8 cellular contexts compared by ENCODE assay signal in genomic region chr9:62897411-62898225, GRCh38.
DNase-seq lines count a peak whose midpoint lies in the region; ATAC-seq and TF ChIP-seq lines count a peak whose summit lies in the region.
"Not testable (repeated sequence)": the region's sequence is repeated elsewhere in the genome, so short reads cannot be mapped to it uniquely, and the experiment has no call there.

No MANE protein-coding gene starts in this region.

- not testable (repeated sequence) for H3K4me1 ChIP-seq in adrenal gland (replicated peaks in 1 of 2); lower lobe of right lung; sigmoid colon; subcutaneous abdominal adipose tissue (ENCODE audit: control insufficient read depth in 5 of 5, insufficient read depth in 5 of 5, low read length in 5 of 5)

- H3K9me3 Mint-ChIP-seq in activated CD4-positive, alpha-beta T cell treated with anti-CD3 and anti-CD28 coated beads, Interleukin-2, amount 10 ng/mL, durations not matched to agents 7 days and 5 days: not testable (repeated sequence)

- not testable (repeated sequence) for TF ChIP-seq CTCF in NB4 (IDR thresholded peaks at IDR 0.05; ENCODE audit: low read depth, low read length); adrenal gland (IDR thresholded peaks at IDR 0.05); lower lobe of right lung (IDR thresholded peaks at IDR 0.05); sigmoid colon (IDR thresholded peaks at IDR 0.05)

- not testable (repeated sequence) for ATAC-seq in lower lobe of right lung

- not testable (repeated sequence) for H3K4me1 Mint-ChIP-seq in activated CD4-positive, alpha-beta T cell treated with anti-CD3 and anti-CD28 coated beads, Interleukin-2, amount 10 ng/mL, durations not matched to agents 7 days and 5 days

- peak; percentile 10 for DNase-seq in Caki2 (ENCODE audit: low read depth)
- DNase-seq in NB4 (ENCODE audit: low read depth): peak; percentile 34
- DNase-seq in activated CD4-positive, alpha-beta T cell treated with anti-CD3 and anti-CD28 coated beads, Interleukin-2, amount 10 ng/mL, durations not matched to agents 7 days and 5 days: peak; percentile 54
- peak; percentile 56 to 86 (median 64) for DNase-seq in adrenal gland
- peak; percentile 58 for DNase-seq in fibroblast of peridontal ligament (ENCODE audit: extremely low read depth)
- DNase-seq in lower lobe of right lung: peak; percentile 61
- peak; percentile 79 for DNase-seq in sigmoid colon

- TF ChIP-seq EP300 in sigmoid colon (IDR thresholded peaks at IDR 0.05): not testable (repeated sequence)

- intact Hi-C loops in adrenal gland (cut with DNase I); lower lobe of right lung (cut with DNase I); sigmoid colon (cut with DNase I): not testable (repeated sequence)

- POLR2A ChIA-PET in activated CD4-positive, alpha-beta T cell treated with anti-CD3 and anti-CD28 coated beads, Interleukin-2, amount 10 ng/mL, durations not matched to agents 7 days and 5 days (lab: Charles Lee): not testable (repeated sequence)

- H3K27ac Mint-ChIP-seq in activated CD4-positive, alpha-beta T cell treated with anti-CD3 and anti-CD28 coated beads, Interleukin-2, amount 10 ng/mL, durations not matched to agents 7 days and 5 days: peak overlapping the region; percentile 98

- H3K27ac ChIP-seq in adrenal gland (peak overlapping the region in 4 of 5 donors; percentile 72 to 85 (median 78)), lower lobe of right lung (peak overlapping the region; percentile 49), sigmoid colon (peak overlapping the region; percentile 62 to 85 (median 73))
- not testable (repeated sequence) for H3K27ac ChIP-seq in subcutaneous abdominal adipose tissue (ENCODE audit: low read depth, low read length)

- not testable (repeated sequence) for H3K27me3 ChIP-seq in adrenal gland; lower lobe of right lung (ENCODE audit: low read depth); sigmoid colon; subcutaneous abdominal adipose tissue (ENCODE audit: control insufficient read depth in 5 of 5, insufficient read depth in 4 of 5, low read length in 5 of 5)

- in situ Hi-C loops in Caki2 (cut with HindIII; ENCODE audit: low pct_unique_long_range_greater_than_20kb, low sequenced_read_pairs): not testable (repeated sequence)

- H3K4me3 Mint-ChIP-seq in activated CD4-positive, alpha-beta T cell treated with anti-CD3 and anti-CD28 coated beads, Interleukin-2, amount 10 ng/mL, durations not matched to agents 7 days and 5 days: peak overlapping the region; percentile 96

- CTCF ChIA-PET in activated CD4-positive, alpha-beta T cell treated with anti-CD3 and anti-CD28 coated beads, Interleukin-2, amount 10 ng/mL, durations not matched to agents 7 days and 5 days (lab: Charles Lee): not testable (repeated sequence)

- not testable (repeated sequence) for H3K9ac ChIP-seq in subcutaneous abdominal adipose tissue (ENCODE audit: low read length in 5 of 5)

- H3K36me3 ChIP-seq in adrenal gland (replicated peaks in 1 of 2); lower lobe of right lung; sigmoid colon; subcutaneous abdominal adipose tissue (ENCODE audit: control insufficient read depth in 5 of 5, insufficient read depth in 5 of 5, low read length in 5 of 5): not testable (repeated sequence)

- H3K4me3 ChIP-seq in NB4 (ENCODE audit: low read depth, low read length): peak overlapping the region; percentile 52
- H3K4me3 ChIP-seq in adrenal gland: peak overlapping the region in 3 of 4 donors; percentile 14 to 48 (median 34)
- H3K4me3 ChIP-seq in lower lobe of right lung: peak overlapping the region; percentile 35
- peak overlapping the region; percentile 33 to 50 (median 40) for H3K4me3 ChIP-seq in sigmoid colon
- H3K4me3 ChIP-seq in subcutaneous abdominal adipose tissue (ENCODE audit: low read depth in 1 of 5, low read length in 5 of 5): peak overlapping the region in 4 of 5 donors; percentile 39 to 61 (median 50)

- not testable (repeated sequence) for H3K36me3 Mint-ChIP-seq in activated CD4-positive, alpha-beta T cell treated with anti-CD3 and anti-CD28 coated beads, Interleukin-2, amount 10 ng/mL, durations not matched to agents 7 days and 5 days (ENCODE audit: low read depth)

- TF ChIP-seq POLR2A in NB4 (IDR thresholded peaks at IDR 0.05; ENCODE audit: extremely low read depth, insufficient read length); adrenal gland (IDR thresholded peaks at IDR 0.05): not testable (repeated sequence)
- peak in 1 of 2 donors; percentile 11 for TF ChIP-seq POLR2A in sigmoid colon (IDR thresholded peaks at IDR 0.05)

- not testable (repeated sequence) for H3K9me3 ChIP-seq in adrenal gland (replicated peaks in 1 of 3); lower lobe of right lung; sigmoid colon; subcutaneous abdominal adipose tissue (ENCODE audit: control insufficient read depth in 5 of 5, low read length in 5 of 5)

- not testable (repeated sequence) for H3K27me3 Mint-ChIP-seq in activated CD4-positive, alpha-beta T cell treated with anti-CD3 and anti-CD28 coated beads, Interleukin-2, amount 10 ng/mL, durations not matched to agents 7 days and 5 days

- 0 to 23% (median 4%) methylated on average over 17 to 43 of the region's 48 CpGs for WGBS in adrenal gland, 4 donors
- 2 to 3% methylated on average over 48 of the region's 48 CpGs for WGBS in sigmoid colon, 2 donors

Comparison
In these comparisons a context has a peak if more than half of its experiments do, and no peak if none do; other contexts are left out.
1. DNase-seq: peak in every context shown above with its lines; median percentile 79 in sigmoid colon; 64 in adrenal gland; 61 in lower lobe of right lung; 58 in fibroblast of peridontal ligament; 54 in activated CD4-positive, alpha-beta T cell treated with anti-CD3 and anti-CD28 coated beads, Interleukin-2, amount 10 ng/mL, durations not matched to agents 7 days and 5 days; 34 in NB4; 10 in Caki2.